15 cellular contexts compared by ENCODE assay signal in the genomic region with DNA sequence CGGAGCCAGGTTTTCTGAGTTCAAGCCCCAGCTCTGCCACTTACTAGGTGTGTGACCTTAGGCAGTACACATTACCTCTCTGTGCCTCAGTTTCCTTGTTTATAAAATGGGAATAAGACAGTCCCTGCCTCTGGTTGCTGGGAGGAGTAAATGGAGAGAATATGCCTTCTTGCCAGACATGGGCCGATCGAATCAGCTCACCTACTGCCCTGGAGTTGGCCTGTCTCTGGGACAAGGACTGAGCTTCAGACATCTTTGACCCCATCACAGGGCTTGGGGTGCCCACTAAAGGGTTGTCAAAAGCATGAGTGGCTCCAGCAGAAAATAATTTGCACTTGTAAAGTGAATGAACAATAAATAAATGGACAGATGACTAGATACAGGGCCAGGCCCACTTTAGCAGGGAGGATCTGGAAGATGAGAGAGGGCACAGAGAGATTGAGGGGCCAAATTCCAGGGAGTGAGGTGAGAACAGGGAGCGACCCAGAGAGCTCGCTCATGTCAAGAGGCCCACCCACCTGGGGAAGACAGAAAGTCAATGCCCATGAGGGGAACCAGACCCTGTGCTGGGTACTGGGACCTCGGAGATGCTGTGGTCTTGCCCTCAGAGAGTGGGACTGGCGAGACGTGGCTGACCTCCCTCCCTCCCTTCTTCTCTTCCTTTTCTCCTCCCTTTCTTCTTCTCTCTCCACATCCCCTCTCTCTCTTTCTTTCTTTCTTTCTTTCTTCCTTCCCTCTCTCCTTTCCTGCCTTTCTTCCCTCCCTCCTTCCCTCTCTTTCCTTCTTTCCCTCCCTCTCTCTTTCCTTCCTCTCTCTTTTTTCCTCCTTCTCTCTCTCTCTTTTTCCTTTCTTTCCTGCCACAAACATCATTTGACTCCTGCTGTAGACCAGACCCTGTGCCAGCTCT. TPM values are rescaled to one million over a fixed set of nuclear protein-coding genes. Genes with fewer than 3 reads are reported as not detected.
DNase-seq lines count a peak whose midpoint lies in the region; ATAC-seq and TF ChIP-seq lines count a peak whose summit lies in the region.
"Had no signal": no experiment of that assay in that cellular context is flagged by ENCODE, and none has a peak within 500 bp of the region (broad histone marks: within the 10 kb centered on the region; RNA-seq: fewer than 3 reads in every experiment).

No MANE protein-coding gene starts in this region.

- no peaks in the 10 kb centered on the region for H3K36me3 ChIP-seq in heart left ventricle
- no peaks in the 10 kb centered on the region for H3K36me3 ChIP-seq in PC-9 (ENCODE audit: low read depth)
- H3K36me3 ChIP-seq: BLaER1 treated with 17β-estradiol and CSF1 and Interleukin-3, amounts not matched to agents 10 nM and 100 nM had no signal

- no peaks in the 10 kb centered on the region for H3K4me1 Mint-ChIP-seq in type B pancreatic cell (ENCODE audit: unreplicated experiment)
- H3K4me1 Mint-ChIP-seq: CD4-positive, CD25-positive, alpha-beta regulatory T cell had no signal

- WGBS in heart left ventricle, 4 donors, result 76 to 81% (median 77%) methylated on average over 8 of the region's 8 CpGs

- H3K4me3 Mint-ChIP-seq in type B pancreatic cell, result no peak overlapping the region
- H3K4me3 Mint-ChIP-seq: CD4-positive, CD25-positive, alpha-beta regulatory T cell had no signal

- no peaks in the 10 kb centered on the region for H3K9me2 ChIP-seq in PC-9 (ENCODE audit: insufficient read depth)

- no peak for TF ChIP-seq POLR2A in heart left ventricle (IDR thresholded peaks at IDR 0.05)

- BruUV-seq in PC-9 (replicated peaks; lab: Mats Ljungman, UMichigan), result no TSS peak

- POLR2A ChIA-PET in PC-9 (lab: Charles Lee; ENCODE audit: unreplicated experiment), result no interaction called here

- TF ChIP-seq CTCF in heart left ventricle (IDR thresholded peaks at IDR 0.05), result no peak
- no peak for TF ChIP-seq CTCF in PC-9 (conservative IDR thresholded peaks at IDR 0.05)
- TF ChIP-seq CTCF in type B pancreatic cell (conservative IDR thresholded peaks at IDR 0.05), result no peak

- H3K4me2 ChIP-seq in PC-9, result no peak overlapping the region
- H3K4me2 ChIP-seq: BLaER1 treated with 17β-estradiol and CSF1 and Interleukin-3, amounts not matched to agents 10 nM and 100 nM had no signal

- ATAC-seq in heart left ventricle, result no peak

- no peaks in the 10 kb centered on the region for H3K79me2 ChIP-seq in PC-9 (ENCODE audit: low read depth)

- H3K27ac Mint-ChIP-seq in type B pancreatic cell, result no peak overlapping the region
- H3K27ac Mint-ChIP-seq: CD4-positive, CD25-positive, alpha-beta regulatory T cell had no signal

- DNase-seq in cardiac septum (ENCODE audit: low spot score) (peak; percentile 46), heart left ventricle (no peak), PC-9 (peak in 1 of 2 experiments; percentile 8), islet precursor cell (peak; percentile 38), type B pancreatic cell (ENCODE audit: extremely low spot score, unreplicated experiment) (peak; percentile 62), dermis blood vessel endothelial cell (no peak), DMS 273 (lab: John Stamatoyannopoulos, UW; ENCODE audit: unreplicated experiment) (no peak)
- DNase-seq: ACHN; CD4-positive, CD25-positive, alpha-beta regulatory T cell; DMS79; GM23248 had no signal

- peaks cover 25% of the 10 kb centered on the region for H3K27me3 Mint-ChIP-seq in type B pancreatic cell

- no peaks in the 10 kb centered on the region for H3F3A ChIP-seq in PC-9 (ENCODE audit: insufficient read depth, low read depth)

- peaks cover 0 to 8% (median 4%) of the 10 kb centered on the region in 12 donors for H3K9me3 ChIP-seq in heart left ventricle
- no peaks in the 10 kb centered on the region; the same call in 1 of the 2 replicates for H3K9me3 ChIP-seq in PC-9 (ENCODE audit: insufficient read depth, low read depth)

- CTCF ChIA-PET in PC-9 (lab: Charles Lee), result no interaction called here

- H3K4me1 ChIP-seq in heart left ventricle, result no peaks in the 10 kb centered on the region
- H3K4me1 ChIP-seq in PC-9 (replicated peaks; ENCODE audit: insufficient read depth), result no peaks in the 10 kb centered on the region

- H3K4me3 ChIP-seq in heart left ventricle (no peak overlapping the region), PC-9 (no peak overlapping the region)
- H3K4me3 ChIP-seq: BLaER1 treated with 17β-estradiol and CSF1 and Interleukin-3, amounts not matched to agents 10 nM and 100 nM; GM23248 had no signal

- intact Hi-C loops in cardiac septum (cut with DNase I), result no loop called here
- intact Hi-C loops in heart left ventricle (cut with DNase I), result no loop called here
- intact Hi-C loops in PC-9 (cut with micrococcal nuclease; ENCODE audit: unreplicated experiment), result no loop called here

- no peak overlapping the region for H3K27ac ChIP-seq in heart left ventricle
- 0 out of 2 replicates have a peak overlapping the region, but pooled peaks have one; percentile 24 for H3K27ac ChIP-seq in PC-9
- H3K27ac ChIP-seq: BLaER1 treated with 17β-estradiol and CSF1 and Interleukin-3, amounts not matched to agents 10 nM and 100 nM; GM23248 had no signal

- no peaks in the 10 kb centered on the region for H3K36me3 Mint-ChIP-seq in type B pancreatic cell
- H3K36me3 Mint-ChIP-seq: CD4-positive, CD25-positive, alpha-beta regulatory T cell had no signal

- H4K20me1 ChIP-seq in PC-9 (ENCODE audit: insufficient read depth), result no peaks in the 10 kb centered on the region
- H4K20me1 ChIP-seq: BLaER1 treated with 17β-estradiol and CSF1 and Interleukin-3, amounts not matched to agents 10 nM and 100 nM had no signal

- H3K27me3 ChIP-seq in heart left ventricle (peaks cover 0 to 12% (median 0%) of the 10 kb centered on the region in 9 donors), PC-9 (ENCODE audit: insufficient read depth, low read depth) (peaks cover 3% of the 10 kb centered on the region)
- H3K27me3 ChIP-seq: BLaER1 treated with 17β-estradiol and CSF1 and Interleukin-3, amounts not matched to agents 10 nM and 100 nM had no signal

- H3K9me3 Mint-ChIP-seq in type B pancreatic cell, result peaks cover 8% of the 10 kb centered on the region

- no peak overlapping the region for H2AFZ ChIP-seq in PC-9
- H2AFZ ChIP-seq: GM23248 had no signal

RNA-seq across cellular contexts. Expression of a gene that starts 3.9 kb away (rescaled TPM):
- not detected for total RNA-seq in cardiac septum
- total RNA-seq in heart left ventricle, result not detected
- not detected for polyA plus RNA-seq in heart left ventricle
- not detected in 2 replicates for total RNA-seq in PC-9 (2021)
- total RNA-seq in type B pancreatic cell (ENCODE audit: low replicate concordance), result not detected in 2 replicates
- total RNA-seq in dermis blood vessel endothelial cell, result not detected in 2 replicates
- total RNA-seq: A172; CD4-positive, CD25-positive, alpha-beta regulatory T cell; G401; GM23248; HT-29 had no signal
- polyA plus RNA-seq: CD4-positive, CD25-positive, alpha-beta regulatory T cell; GM23248 had no signal

RNA-seq across cellular contexts. Expression of a gene that starts 53.0 kb away (rescaled TPM):
- total RNA-seq in cardiac septum (not detected), heart left ventricle (not detected), PC-9 (2021) (not detected in 2 replicates), type B pancreatic cell (ENCODE audit: low replicate concordance) (not detected in 2 replicates), dermis blood vessel endothelial cell (not detected in 2 replicates)
- not detected for polyA plus RNA-seq in heart left ventricle
- total RNA-seq: A172; CD4-positive, CD25-positive, alpha-beta regulatory T cell; G401; GM23248; HT-29 had no signal
- polyA plus RNA-seq: CD4-positive, CD25-positive, alpha-beta regulatory T cell; GM23248 had no signal

Comparison
In these comparisons a context has a peak if more than half of its experiments do, and no peak if none do; other contexts are left out.
1. DNase-seq: peak in cardiac septum (single experiment), islet precursor cell (single experiment) and type B pancreatic cell (single experiment); none in heart left ventricle (0 of 5), dermis blood vessel endothelial cell (single experiment) and DMS 273 (single experiment).